ENCODE assay signal across 8 cellular contexts in the genomic region with DNA sequence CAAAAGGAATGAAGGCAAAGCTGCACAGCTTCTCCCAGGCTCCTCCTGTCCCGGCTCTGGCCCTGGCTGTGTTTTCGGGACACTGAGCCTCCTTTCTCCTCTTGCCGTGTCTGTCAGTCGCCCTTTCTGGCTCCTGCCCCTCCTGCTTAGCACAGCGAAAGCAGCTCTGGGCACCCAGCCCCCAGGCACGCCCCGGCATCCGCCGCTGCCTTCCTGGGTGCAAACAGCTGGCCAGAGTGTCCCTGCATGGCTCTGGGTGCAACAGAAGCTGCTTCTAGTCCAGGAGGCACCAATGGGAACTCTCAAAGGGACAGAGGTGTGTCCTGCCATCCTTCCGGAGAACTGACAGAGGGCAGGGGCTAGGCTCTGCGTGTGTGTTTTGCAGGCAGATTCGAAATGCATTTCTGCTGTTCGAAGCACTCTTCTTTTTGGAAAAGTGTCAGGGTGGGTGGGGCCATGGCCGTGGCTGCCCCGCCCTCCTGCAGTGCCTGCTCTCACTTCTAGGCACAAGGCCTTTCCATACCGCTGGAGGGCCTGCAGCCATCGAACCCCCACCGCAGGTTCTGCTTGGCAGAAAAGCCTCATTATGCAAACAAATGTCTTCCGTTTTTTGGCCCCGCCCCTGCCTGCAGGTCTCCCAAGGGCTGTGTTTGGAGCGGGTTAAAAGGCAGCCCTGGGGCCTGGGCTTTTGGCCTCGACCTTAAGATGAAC. TPM values are rescaled to one million over a fixed set of nuclear protein-coding genes. Genes with fewer than 3 reads are reported as not detected.
DNase-seq lines count a peak whose midpoint lies in the region; ATAC-seq and TF ChIP-seq lines count a peak whose summit lies in the region.

No MANE protein-coding gene starts in this region.

- DNase-seq in DMS79 treated with DMSO at 0.1 percent for 48 hours (lab: John Stamatoyannopoulos, UW): peak; percentile 52
- DNase-seq in GM20000 (ENCODE audit: low spot score): peak; percentile 74
- peak; percentile 51 for DNase-seq in NCI-H2171 (lab: John Stamatoyannopoulos, UW)
- DNase-seq in naive thymus-derived CD8-positive, alpha-beta T cell: peak in 1 of 10 donors; percentile 71
- DNase-seq in DMS114 treated with DMSO at 0.1 percent for 48 hours (lab: John Stamatoyannopoulos, UW; ENCODE audit: unreplicated experiment): no peak
- DNase-seq in A172 (ENCODE audit: low spot score): no peak

- H3K9me3 Mint-ChIP-seq in brain: peaks cover 0 to 7% (median 0%) of the 10 kb centered on the region in 5 experiments
- H3K9me3 Mint-ChIP-seq in naive thymus-derived CD8-positive, alpha-beta T cell: no peaks in the 10 kb centered on the region

- ATAC-seq in naive thymus-derived CD8-positive, alpha-beta T cell: peak; percentile 14 to 82
- ATAC-seq in HG02763 (IDR thresholded peaks at IDR 0.05; ENCODE audit: unreplicated experiment): no peak

- H3K4me3 Mint-ChIP-seq in brain: no peak overlapping the region
- H3K4me3 Mint-ChIP-seq in naive thymus-derived CD8-positive, alpha-beta T cell: peak overlapping the region in 1 of 10 donors; percentile 35

- POLR2A ChIA-PET in naive thymus-derived CD8-positive, alpha-beta T cell (lab: Charles Lee): interaction anchor here (0.6 kb wide), 1 partner anchor 178 kb away, joined by 4 read pairs; no protein-coding TSS in a partner anchor

- peaks cover 24% of the 10 kb centered on the region for H3K4me1 Mint-ChIP-seq in brain
- peaks cover 0 to 14% (median 4%) of the 10 kb centered on the region in 4 donors for H3K4me1 Mint-ChIP-seq in naive thymus-derived CD8-positive, alpha-beta T cell

- H3K27me3 Mint-ChIP-seq in brain: no peaks in the 10 kb centered on the region
- H3K27me3 Mint-ChIP-seq in naive thymus-derived CD8-positive, alpha-beta T cell: peaks cover 0 to 8% (median 0%) of the 10 kb centered on the region in 5 donors

- TF ChIP-seq CTCF in GM20000 (IDR thresholded peaks at IDR 0.05; ENCODE audit: extremely low read depth, missing control alignments): peak; percentile 3
- TF ChIP-seq CTCF in brain (conservative IDR thresholded peaks at IDR 0.05): no peak

- H3K27ac Mint-ChIP-seq in brain: peak overlapping the region in 4 of 5 experiments; percentile 28 to 80 (median 72)
- H3K27ac Mint-ChIP-seq in naive thymus-derived CD8-positive, alpha-beta T cell: peak overlapping the region in 1 of 10 donors; percentile 19

- H3K36me3 Mint-ChIP-seq in brain: no peaks in the 10 kb centered on the region
- no peaks in the 10 kb centered on the region for H3K36me3 Mint-ChIP-seq in naive thymus-derived CD8-positive, alpha-beta T cell

RNA-seq across cellular contexts. Expression of a gene that starts 15.5 kb away (rescaled TPM):
- polyA plus RNA-seq in brain (ENCODE audit: insufficient read depth, low read depth, low replicate concordance): 17.5 TPM
- total RNA-seq in naive thymus-derived CD8-positive, alpha-beta T cell: 1 to 10 TPM; 1.2 to 2.2 TPM
- polyA plus RNA-seq in naive thymus-derived CD8-positive, alpha-beta T cell: under 1 TPM in 1 of 3 donors, not detected in 2; 0.15 TPM
- 1.9 and 2.8 TPM in 2 replicates for total RNA-seq in A172 (2014; rRNA removed; shearing (Covaris generic))

RNA-seq across cellular contexts. Expression of a gene that starts 27.7 kb away (rescaled TPM):
- polyA plus RNA-seq in brain (ENCODE audit: insufficient read depth, low read depth, low replicate concordance): 37.0 TPM
- total RNA-seq in naive thymus-derived CD8-positive, alpha-beta T cell: 10 to 100 TPM; 77.1 to 79.9 TPM
- 10 to 100 TPM; 26.5 to 58.2 (median 40.1) TPM for polyA plus RNA-seq in naive thymus-derived CD8-positive, alpha-beta T cell
- total RNA-seq in A172 (2014; rRNA removed; shearing (Covaris generic)): 66.0 and 90.7 TPM in 2 replicates

RNA-seq across cellular contexts. Expression of a gene that starts 29.3 kb away (rescaled TPM):
- 21.1 TPM for polyA plus RNA-seq in brain (ENCODE audit: insufficient read depth, low read depth, low replicate concordance)
- 10 to 100 TPM; 13.2 to 13.4 TPM for total RNA-seq in naive thymus-derived CD8-positive, alpha-beta T cell
- polyA plus RNA-seq in naive thymus-derived CD8-positive, alpha-beta T cell: 1 to 10 TPM; 1.0 to 2.1 (median 1.5) TPM
- total RNA-seq in A172 (2014; rRNA removed; shearing (Covaris generic)): 23.7 and 24.1 TPM in 2 replicates

RNA-seq across cellular contexts. Expression of a gene that starts 36.1 kb away (rescaled TPM):
- polyA plus RNA-seq in brain (ENCODE audit: insufficient read depth, low read depth, low replicate concordance): 11.8 TPM
- total RNA-seq in naive thymus-derived CD8-positive, alpha-beta T cell: 10 to 100 TPM; 13.6 to 14.2 TPM
- 10 to 100 TPM in 1 of 3 donors, 1 to 10 TPM in 2; 7.4 to 10.2 (median 9.0) TPM for polyA plus RNA-seq in naive thymus-derived CD8-positive, alpha-beta T cell
- 60.5 and 63.2 TPM in 2 replicates for total RNA-seq in A172 (2014; rRNA removed; shearing (Covaris generic))

Comparison
In these comparisons a context has a peak if more than half of its experiments do, and no peak if none do; other contexts are left out.
1. DNase-seq: peak in DMS79 treated with DMSO at 0.1 percent for 48 hours (single experiment), GM20000 (single experiment) and NCI-H2171 (single experiment); none in DMS114 treated with DMSO at 0.1 percent for 48 hours (single experiment) and A172 (single experiment).